ENCODE assay signal across 20 cellular contexts in genomic region chr2:27025861-27026851, GRCh38. TPM values are rescaled to one million over a fixed set of nuclear protein-coding genes. Genes with fewer than 3 reads are reported as not detected.
A peak's percentile ranks its signal among the peaks of the same experiment; 100 is the strongest.
DNase-seq lines count a peak whose midpoint lies in the region; ATAC-seq and TF ChIP-seq lines count a peak whose summit lies in the region.
"Had no signal": no experiment of that assay in that cellular context is flagged by ENCODE, and none has a peak within 500 bp of the region (broad histone marks: within the 10 kb centered on the region; RNA-seq: fewer than 3 reads in every experiment).

No MANE protein-coding gene starts in this region.

- no CpG with 5 or more reads among the region's 24 CpGs for WGBS in neuronal stem cell (ENCODE audit: extremely low coverage in 2 of 2, insufficient read length in 2 of 2, insufficient replicate concordance in 1 of 2), 2 donors

- H3K27ac ChIP-seq in neuronal stem cell (replicated peaks; ENCODE audit: low read length) (no peak overlapping the region), coronary artery (no peak overlapping the region)
- H3K27ac ChIP-seq: HL-60 had no signal

- peaks cover 17% of the 10 kb centered on the region for H3K4me1 Mint-ChIP-seq in T-helper 2 cell treated with Interferon-gamma antibody and Interleukin-4, amounts not matched to agents 5 μg/mL and 100 μg/mL, for 36 hours (ENCODE audit: low read depth)

- H3K4me1 ChIP-seq in neuronal stem cell (ENCODE audit: control insufficient read depth in 2 of 2, insufficient read depth in 1 of 2, low read depth in 1 of 2, low read length in 2 of 2) = peaks cover 1 to 2% of the 10 kb centered on the region in 2 donors

- no peak overlapping the region for H2BK5ac ChIP-seq in neuronal stem cell (ENCODE audit: low read length)

- no peak overlapping the region for H3K14ac ChIP-seq in neuronal stem cell (ENCODE audit: low read length)

- no peak overlapping the region for H3K4me3 Mint-ChIP-seq in T-helper 2 cell treated with Interferon-gamma antibody and Interleukin-4, amounts not matched to agents 5 μg/mL and 100 μg/mL, for 36 hours
- H3K4me3 Mint-ChIP-seq: B cell had no signal

- H3K36me3 ChIP-seq in neuronal stem cell (replicated peaks in 1 of 2; ENCODE audit: control insufficient read depth in 2 of 2, insufficient read depth in 2 of 2, low read length in 2 of 2) = peaks cover 19 to 66% of the 10 kb centered on the region in 2 donors

- H2AFZ ChIP-seq in neuronal stem cell (ENCODE audit: low read length) = no peak overlapping the region

- H3K27me3 Mint-ChIP-seq in T-helper 2 cell treated with Interferon-gamma antibody and Interleukin-4, amounts not matched to agents 5 μg/mL and 100 μg/mL, for 36 hours (ENCODE audit: low read depth) = no peaks in the 10 kb centered on the region
- H3K27me3 Mint-ChIP-seq: B cell had no signal

- H3K79me1 ChIP-seq in neuronal stem cell (ENCODE audit: low read depth, low read length) = peaks cover 7% of the 10 kb centered on the region

- H2BK15ac ChIP-seq in neuronal stem cell (ENCODE audit: low read length) = no peak overlapping the region

- H3K23ac ChIP-seq in neuronal stem cell (ENCODE audit: low read depth, low read length, poor library complexity) = peak overlapping the region; percentile 16

- H3K18ac ChIP-seq in neuronal stem cell (ENCODE audit: low read length) = peak overlapping the region; percentile 4

- no peak overlapping the region for H2AK5ac ChIP-seq in neuronal stem cell (ENCODE audit: low read depth, low read length)

- H3K9me3 Mint-ChIP-seq in T-helper 2 cell treated with Interferon-gamma antibody and Interleukin-4, amounts not matched to agents 5 μg/mL and 100 μg/mL, for 36 hours = no peaks in the 10 kb centered on the region

- DNase-seq in T-helper 2 cell treated with Interferon-gamma antibody and Interleukin-4, amounts not matched to agents 5 μg/mL and 100 μg/mL, for 36 hours (ENCODE audit: low spot score) = no peak
- DNase-seq in T-helper 2 cell (no peak), NCI-H2081 (lab: John Stamatoyannopoulos, UW) (peak; percentile 43 to 77), head of caudate nucleus (peak in 29 of 42 donors; percentile 15 to 71 (median 41)), neuronal stem cell (ENCODE audit: low spot score) (no peak), coronary artery (ENCODE audit: low spot score) (no peak)
- no peak for DNase-seq in stimulated activated CD4-positive, alpha-beta T cell treated with anti-CD3 and anti-CD28 coated beads, Interleukin-2, amount 100 ng/mL, for 24 hours
- DNase-seq: 8988T, DND-41, IMR-90, Kasumi-1, NCI-H1092 treated with DMSO at 0.1 percent for 48 hours, NCI-H146, NCI-H2227 treated with DMSO at 0.1 percent for 48 hours, NCI-H524, RPMI8226, SHP77 treated with DMSO at 0.1 percent for 48 hours had no signal

- H3K27me3 ChIP-seq in neuronal stem cell (ENCODE audit: control insufficient read depth in 3 of 3, insufficient read depth in 3 of 3, low read depth in 1 of 3, low read length in 3 of 3) = no peaks in the 10 kb centered on the region

- peak overlapping the region; percentile 60 for H3K27ac Mint-ChIP-seq in T-helper 2 cell treated with Interferon-gamma antibody and Interleukin-4, amounts not matched to agents 5 μg/mL and 100 μg/mL, for 36 hours
- H3K27ac Mint-ChIP-seq: B cell had no signal

- H3K4me3 ChIP-seq in neuronal stem cell (ENCODE audit: low read length in 2 of 2) = no peak overlapping the region
- H3K4me3 ChIP-seq in coronary artery = no peak overlapping the region

- no peak overlapping the region for H2BK120ac ChIP-seq in neuronal stem cell (ENCODE audit: low read depth, low read length)

- H4K8ac ChIP-seq in neuronal stem cell (ENCODE audit: low read depth, low read length) = no peak overlapping the region

- H3K4ac ChIP-seq in neuronal stem cell (ENCODE audit: low read length) = no peak overlapping the region

- no peak overlapping the region for H4K91ac ChIP-seq in neuronal stem cell (ENCODE audit: low read depth, low read length, poor library complexity)

- intact Hi-C loops in head of caudate nucleus (cut with DNase I) = no loop called here

- no peak overlapping the region for H2BK12ac ChIP-seq in neuronal stem cell (ENCODE audit: low read length)

- H3K36me3 Mint-ChIP-seq in T-helper 2 cell treated with Interferon-gamma antibody and Interleukin-4, amounts not matched to agents 5 μg/mL and 100 μg/mL, for 36 hours (ENCODE audit: low read depth) = peaks cover 13% of the 10 kb centered on the region

- no peak for TF ChIP-seq CTCF in coronary artery (IDR thresholded peaks at IDR 0.05)

- H3K4me2 ChIP-seq in neuronal stem cell (ENCODE audit: insufficient read depth, low read length, poor library complexity, severe bottlenecking) = no peak overlapping the region

- peak overlapping the region; percentile 3 for H3K9ac ChIP-seq in neuronal stem cell (ENCODE audit: low read depth, low read length, poor library complexity)

- H3K9me3 ChIP-seq in neuronal stem cell (replicated peaks in 1 of 2; ENCODE audit: control insufficient read depth in 2 of 2, insufficient read depth in 1 of 2, low read depth in 1 of 2, low read length in 2 of 2) = no peaks in the 10 kb centered on the region

- no peak for ATAC-seq in HG02840 (IDR thresholded peaks at IDR 0.05; ENCODE audit: low FRiP score, unreplicated experiment)

RNA-seq across cellular contexts. Expression of gene TMEM214, which starts 6.6 kb away (rescaled TPM):
- polyA plus RNA-seq in neuronal stem cell (2013, experiment 1 of 2) = 21.6 TPM
- 22.1 TPM for polyA plus RNA-seq in neuronal stem cell (2013, experiment 2 of 2)

RNA-seq across cellular contexts. Expression of gene AGBL5, which starts 25.3 kb away (rescaled TPM):
- polyA plus RNA-seq in neuronal stem cell (2013, experiment 1 of 2) = 79.9 TPM
- polyA plus RNA-seq in neuronal stem cell (2013, experiment 2 of 2) = 78.2 TPM

RNA-seq across cellular contexts. Expression of gene OST4, which starts 45.3 kb away (rescaled TPM):
- 668 TPM for polyA plus RNA-seq in neuronal stem cell (2013, experiment 1 of 2)
- 664 TPM for polyA plus RNA-seq in neuronal stem cell (2013, experiment 2 of 2)

RNA-seq across cellular contexts. Expression of gene EMILIN1, which starts 52.3 kb away (rescaled TPM):
- polyA plus RNA-seq in neuronal stem cell (2013, experiment 1 of 2) = 3.0 TPM
- 2.9 TPM for polyA plus RNA-seq in neuronal stem cell (2013, experiment 2 of 2)

RNA-seq across cellular contexts. Expression of gene MAPRE3, which starts 55.7 kb away (rescaled TPM):
- polyA plus RNA-seq in neuronal stem cell (2013, experiment 1 of 2) = 13.3 TPM
- polyA plus RNA-seq in neuronal stem cell (2013, experiment 2 of 2) = 13.3 TPM

Comparison
In these comparisons a context has a peak if more than half of its experiments do, and no peak if none do; other contexts are left out.
1. DNase-seq: peak in NCI-H2081 (2 of 2) and head of caudate nucleus (29 of 42); none in T-helper 2 cell treated with Interferon-gamma antibody and Interleukin-4, amounts not matched to agents 5 μg/mL and 100 μg/mL, for 36 hours (single experiment), T-helper 2 cell (0 of 5), neuronal stem cell (single experiment), stimulated activated CD4-positive, alpha-beta T cell treated with anti-CD3 and anti-CD28 coated beads, Interleukin-2, amount 100 ng/mL, for 24 hours (0 of 2) and coronary artery (single experiment).